ENCODE assay signal across 1 cellular context in genomic region chr2:64938607-64939285, GRCh38.
TF ChIP-seq lines count a peak whose summit lies in the region.

No MANE protein-coding gene starts in this region.

TF ChIP-seq in H1, 55 proteins besides CTCF, POLR2A, EP300 and RAD21:
- TF ChIP-seq TAF1 (IDR thresholded peaks at IDR 0.05; ENCODE audit: low read depth, low read length), result no peak
- no peak for TF ChIP-seq SRF (IDR thresholded peaks at IDR 0.05; ENCODE audit: low read depth, low read length)
- no peak for TF ChIP-seq CBX5 (IDR thresholded peaks at IDR 0.05; ENCODE audit: low read depth, low read length)
TF ChIP-seq in H1: peak in this region for 0.
